Comparison of ENCODE assay signal across 8 cellular contexts in genomic region chr19:56315076-56315828, GRCh38. TPM values are rescaled to one million over a fixed set of nuclear protein-coding genes. Genes with fewer than 3 reads are reported as not detected.
DNase-seq lines count a peak whose midpoint lies in the region; ATAC-seq and TF ChIP-seq lines count a peak whose summit lies in the region.

No MANE protein-coding gene starts in this region.

- peaks cover 11% of the 10 kb centered on the region for H3K4me1 ChIP-seq in mucosa of descending colon (ENCODE audit: low read depth)

- no peaks in the 10 kb centered on the region for H3K9me3 ChIP-seq in mucosa of descending colon

- TF ChIP-seq CTCF in epithelial cell of proximal tubule (conservative IDR thresholded peaks at IDR 0.05; ENCODE audit: low read depth, low read length) (no peak), mucosa of descending colon (IDR thresholded peaks at IDR 0.05) (no peak)

- no peaks in the 10 kb centered on the region for H3K36me3 ChIP-seq in mucosa of descending colon (ENCODE audit: low read depth)

- no peak for TF ChIP-seq EP300 in Ishikawa (IDR thresholded peaks at IDR 0.05; ENCODE audit: borderline replicate concordance)

- DNase-seq in DMS153 (lab: John Stamatoyannopoulos, UW), result peak; percentile 96
- peak; percentile 93 for DNase-seq in OCI-M2 (lab: John Stamatoyannopoulos, UW; ENCODE audit: unreplicated experiment)
- DNase-seq in activated T-cell treated with anti-CD3 and anti-CD28 coated beads, Interleukin-2, amount 50 U/mL, for 1 hour, result peak; percentile 87
- peak; percentile 94 for DNase-seq in epithelial cell of proximal tubule (ENCODE audit: low read depth)
- peak; percentile 92 to 97 (median 93) for DNase-seq in mucosa of descending colon
- peak; percentile 67 to 82 for DNase-seq in stimulated activated CD8-positive, alpha-beta memory T cell treated with anti-CD3 and anti-CD28 coated beads, Interleukin-4, amount 100 ng/mL, for 1 hour (ENCODE audit: low read depth in 2 of 2, low spot score in 1 of 2)

- no peak for TF ChIP-seq RAD21 in Ishikawa (IDR thresholded peaks at IDR 0.05; ENCODE audit: low read depth)

- intact Hi-C loops in mucosa of descending colon (cut with DNase I, micrococcal nuclease), result no loop called here

- H3K4me3 ChIP-seq in epithelial cell of proximal tubule (ENCODE audit: low read depth, low read length) (peak overlapping the region; percentile 69), mucosa of descending colon (peak overlapping the region; percentile 56)

- ATAC-seq in GM21619 (IDR thresholded peaks at IDR 0.05; ENCODE audit: unreplicated experiment), result peak; percentile 77
- ATAC-seq in mucosa of descending colon, result peak; percentile 92

TF ChIP-seq in Ishikawa, 13 proteins besides CTCF, POLR2A, EP300 and RAD21:
- TF ChIP-seq YY1 (IDR thresholded peaks at IDR 0.05; ENCODE audit: low read depth), result no peak
- TF ChIP-seq TCF12 (IDR thresholded peaks at IDR 0.05; ENCODE audit: low read depth), result peak; percentile 10; the same call in 1 of the 2 replicates
- TF ChIP-seq, protein P1, sequence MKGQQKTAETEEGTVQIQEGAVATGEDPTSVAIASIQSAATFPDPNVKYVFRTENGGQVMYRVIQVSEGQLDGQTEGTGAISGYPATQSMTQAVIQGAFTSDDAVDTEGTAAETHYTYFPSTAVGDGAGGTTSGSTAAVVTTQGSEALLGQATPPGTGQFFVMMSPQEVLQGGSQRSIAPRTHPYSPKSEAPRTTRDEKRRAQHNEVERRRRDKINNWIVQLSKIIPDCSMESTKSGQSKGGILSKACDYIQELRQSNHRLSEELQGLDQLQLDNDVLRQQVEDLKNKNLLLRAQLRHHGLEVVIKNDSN (IDR thresholded peaks at IDR 0.05), result peak; percentile 87
- peak; percentile 41; the same call in 1 of the 2 replicates for TF ChIP-seq TAF1 (IDR thresholded peaks at IDR 0.05; ENCODE audit: low read depth)

RNA-seq across cellular contexts. Expression of gene ZSCAN5A, which starts 0.6 kb away (rescaled TPM):
- total RNA-seq in epithelial cell of proximal tubule (1.4 and 5.4 TPM in 2 replicates), mucosa of descending colon (10 to 100 TPM; 10.5 to 24.0 (median 14.3) TPM)

RNA-seq across cellular contexts. Expression of gene EDDM13, which starts 42.7 kb away (rescaled TPM):
- not detected in 2 replicates for total RNA-seq in epithelial cell of proximal tubule
- total RNA-seq in mucosa of descending colon, result not detected

Comparison
In these comparisons a context has a peak if more than half of its experiments do, and no peak if none do; other contexts are left out.
1. Peak in every context shown above with its lines: DNase-seq, ATAC-seq and H3K4me3 ChIP-seq.